In the genomic region with DNA sequence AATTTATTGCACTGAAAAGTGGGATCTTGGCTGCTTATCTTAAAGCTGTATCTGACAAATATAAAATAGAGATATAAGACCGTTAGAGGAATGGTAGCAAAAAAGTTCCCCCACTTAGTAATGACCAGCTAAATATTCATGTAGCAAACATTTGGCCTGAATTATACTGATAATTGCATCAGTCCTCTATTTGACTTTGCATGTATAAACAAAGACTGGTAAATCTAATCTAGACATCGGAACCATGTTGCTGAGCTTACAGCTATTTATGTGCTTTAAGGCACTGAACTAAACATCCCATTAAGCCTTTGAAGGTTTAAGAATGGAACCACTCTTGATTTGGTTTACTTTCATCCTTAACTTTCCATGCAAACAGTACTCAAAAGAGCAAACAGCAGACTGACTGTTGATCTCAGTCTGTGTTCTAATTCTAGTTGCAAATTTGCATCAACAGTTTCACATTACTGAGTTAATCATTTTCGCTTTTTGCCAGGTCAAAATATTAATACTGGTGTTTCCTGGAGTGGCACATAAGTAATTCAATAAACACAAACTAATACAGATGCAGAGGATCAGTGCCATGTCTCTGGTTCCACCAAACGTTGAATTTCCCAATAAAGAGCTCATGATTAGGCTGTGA, we compare ENCODE assay signal across 12 cellular contexts.
DNase-seq lines count a peak whose midpoint lies in the region; ATAC-seq and TF ChIP-seq lines count a peak whose summit lies in the region.
"Had no signal": no experiment of that assay in that cellular context is flagged by ENCODE, and none has a peak within 500 bp of the region (broad histone marks: within the 10 kb centered on the region; RNA-seq: fewer than 3 reads in every experiment).

No MANE protein-coding gene starts in this region.

- TF ChIP-seq CTCF in GM12865 (IDR thresholded peaks at IDR 0.05; ENCODE audit: insufficient read depth, low read depth, low read length, missing control alignments) = no peak
- no peak for TF ChIP-seq CTCF in left ventricle myocardium inferior (IDR thresholded peaks at IDR 0.05; ENCODE audit: borderline replicate concordance)

- no peaks in the 10 kb centered on the region for H3K4me1 ChIP-seq in left ventricle myocardium inferior

- peak; percentile 95 for ATAC-seq in GM19395 (IDR thresholded peaks at IDR 0.05; ENCODE audit: unreplicated experiment)
- peak; percentile 90 for ATAC-seq in HG02763 (IDR thresholded peaks at IDR 0.05; ENCODE audit: unreplicated experiment)
- ATAC-seq in HG03442 (IDR thresholded peaks at IDR 0.05; ENCODE audit: unreplicated experiment) = peak; percentile 85
- no peak for ATAC-seq in left lobe of liver

- no peak overlapping the region for H3K27ac ChIP-seq in left ventricle myocardium inferior (replicated peaks)

- H3K27me3 ChIP-seq in left ventricle myocardium inferior (ENCODE audit: low read depth) = no peaks in the 10 kb centered on the region

- intact Hi-C loops in left ventricle myocardium inferior (cut with micrococcal nuclease) = no loop called here

- peaks cover 4% of the 10 kb centered on the region for H3K9me3 ChIP-seq in left ventricle myocardium inferior (replicated peaks)

- peak; percentile 70 for DNase-seq in GM12865 (ENCODE audit: low read depth)
- no peak for DNase-seq in NCI-H146 treated with DMSO at 0.1 percent for 48 hours (lab: John Stamatoyannopoulos, UW; ENCODE audit: unreplicated experiment)
- DNase-seq in NCI-H2171 treated with DMSO at 0.1 percent for 48 hours (lab: John Stamatoyannopoulos, UW) = no peak
- DNase-seq in left ventricle myocardium inferior = no peak
- no peak for DNase-seq in left lobe of liver (ENCODE audit: low spot score)
- DNase-seq: activated naive CD8-positive, alpha-beta T cell treated with anti-CD3 and anti-CD28 coated beads, Interleukin-2, amount 10 ng/mL, durations not matched to agents 7 days and 5 days; effector memory CD4-positive, alpha-beta T cell; hypothalamus; T1000 had no signal

- no peak overlapping the region for H3K4me3 ChIP-seq in GM12865 (ENCODE audit: low read depth, low read length)
- H3K4me3 ChIP-seq in left ventricle myocardium inferior = no peak overlapping the region

- H3K36me3 ChIP-seq in left ventricle myocardium inferior = no peaks in the 10 kb centered on the region
